In the genomic region with DNA sequence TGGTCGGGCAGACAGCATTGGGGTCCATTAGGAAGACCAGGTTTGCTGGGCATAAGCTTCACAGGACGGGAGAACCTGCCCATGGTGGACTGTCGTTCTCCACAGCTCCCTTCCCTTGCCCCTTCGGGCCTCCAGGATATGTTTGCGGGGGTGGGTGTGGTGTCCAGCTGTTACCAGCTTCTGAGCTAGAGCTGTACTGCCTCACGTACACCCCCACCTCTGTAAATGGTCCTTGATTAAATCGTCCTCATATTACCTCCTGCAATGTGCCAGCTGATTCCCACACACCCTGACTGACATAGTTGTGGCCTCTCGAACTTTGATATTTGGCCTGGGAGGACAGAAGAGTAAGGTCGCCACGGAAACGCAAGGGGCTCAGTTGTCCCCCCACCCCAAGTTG, we compare ENCODE assay signal across 23 cellular contexts. TPM values are rescaled to one million over a fixed set of nuclear protein-coding genes. Genes with fewer than 3 reads are reported as not detected.
"Had no signal": no experiment of that assay in that cellular context is flagged by ENCODE, and none has a peak within 500 bp of the region (broad histone marks: within the 10 kb centered on the region; RNA-seq: fewer than 3 reads in every experiment).

No MANE protein-coding gene starts in this region.

- H3K27ac Mint-ChIP-seq: activated B cell treated with CpG ODN at 0.5 μM for 24 hours; activated CD4-positive, alpha-beta T cell treated with anti-CD3 and anti-CD28 coated beads, Interleukin-2, amount 10 ng/mL, durations not matched to agents 24 days and 14 days; activated T-helper 1 cell treated with anti-CD3 and anti-CD28 coated beads, Interleukin-12 subunit alpha, Interleukin-12 subunit beta, Interleukin-2, Interleukin-4 antibody, amounts not matched to agents 30 ng/mL and 10 ng/mL and 1 ng/mL, durations not matched to agents 14 hours and 24 hours and 36 hours; nephron progenitor cell had no signal

- H3K4me1 ChIP-seq: gastrocnemius medialis, heart left ventricle had no signal

- H3K27me3 ChIP-seq: gastrocnemius medialis, heart left ventricle, left lung had no signal

- H3K9me3 Mint-ChIP-seq: activated B cell treated with CpG ODN at 0.5 μM for 24 hours; activated CD4-positive, alpha-beta T cell treated with anti-CD3 and anti-CD28 coated beads, Interleukin-2, amount 10 ng/mL, durations not matched to agents 24 days and 14 days; activated T-helper 1 cell treated with anti-CD3 and anti-CD28 coated beads, Interleukin-12 subunit alpha, Interleukin-12 subunit beta, Interleukin-2, Interleukin-4 antibody, amounts not matched to agents 30 ng/mL and 10 ng/mL and 1 ng/mL, durations not matched to agents 14 hours and 24 hours and 36 hours; nephron progenitor cell had no signal

- H3K4me3 ChIP-seq: gastrocnemius medialis, heart left ventricle, left lung, skin epidermis had no signal

- H3K36me3 ChIP-seq: gastrocnemius medialis, heart left ventricle, left lung had no signal

- H3K4me1 Mint-ChIP-seq: activated B cell treated with CpG ODN at 0.5 μM for 24 hours; activated CD4-positive, alpha-beta T cell treated with anti-CD3 and anti-CD28 coated beads, Interleukin-2, amount 10 ng/mL, durations not matched to agents 24 days and 14 days had no signal

- H3K9me3 ChIP-seq: gastrocnemius medialis, heart left ventricle, left lung had no signal

- H3K4me3 Mint-ChIP-seq: activated B cell treated with CpG ODN at 0.5 μM for 24 hours; activated CD4-positive, alpha-beta T cell treated with anti-CD3 and anti-CD28 coated beads, Interleukin-2, amount 10 ng/mL, durations not matched to agents 24 days and 14 days; activated T-helper 1 cell treated with anti-CD3 and anti-CD28 coated beads, Interleukin-12 subunit alpha, Interleukin-12 subunit beta, Interleukin-2, Interleukin-4 antibody, amounts not matched to agents 30 ng/mL and 10 ng/mL and 1 ng/mL, durations not matched to agents 14 hours and 24 hours and 36 hours; nephron progenitor cell had no signal

- FAIRE-seq: TTC549 had no signal

- H3K27me3 Mint-ChIP-seq: activated B cell treated with CpG ODN at 0.5 μM for 24 hours; activated CD4-positive, alpha-beta T cell treated with anti-CD3 and anti-CD28 coated beads, Interleukin-2, amount 10 ng/mL, durations not matched to agents 24 days and 14 days had no signal

- H3K27ac ChIP-seq: gastrocnemius medialis, left lung, skin epidermis had no signal

- DNase-seq: activated B cell treated with CpG ODN at 0.5 μM for 24 hours; activated CD4-positive, alpha-beta T cell treated with anti-CD3 and anti-CD28 coated beads, Interleukin-2, amount 10 ng/mL, durations not matched to agents 24 days and 14 days; activated naive CD4-positive, alpha-beta T cell; aorta; erythroblast; gastrocnemius medialis; mesenchymal stem cell; nephron progenitor cell; stimulated activated CD4-positive, alpha-beta T cell treated with anti-CD3 and anti-CD28 coated beads, Interleukin-15, amount 100 ng/mL, for 24 hours; stimulated activated CD4-positive, alpha-beta T cell treated with anti-CD3 and anti-CD28 coated beads, Interleukin-4, amount 100 ng/mL, for 1 hour; stimulated activated naive CD4-positive, alpha-beta T cell; SW 1271; trophoblast cell had no signal

RNA-seq across cellular contexts. Expression of a gene that starts 18.8 kb away (rescaled TPM):
- total RNA-seq: activated CD4-positive, alpha-beta T cell treated with anti-CD3 and anti-CD28 coated beads, Interleukin-2, amount 10 ng/mL, durations not matched to agents 24 days and 14 days; T-helper 2 cell treated with Interferon-gamma antibody and Interleukin-4, amounts not matched to agents 100 ng/mL and 5 ng/mL, for 36 hours had no signal

RNA-seq across cellular contexts. Expression of a gene that starts 22.3 kb away (rescaled TPM):
- total RNA-seq: activated B cell treated with CpG ODN at 0.5 μM for 24 hours; activated CD4-positive, alpha-beta T cell treated with anti-CD3 and anti-CD28 coated beads, Interleukin-2, amount 10 ng/mL, durations not matched to agents 24 days and 14 days; activated CD8-positive, alpha-beta memory T cell treated with anti-CD3 and anti-CD28 coated beads for 36 hours; activated T-helper 1 cell treated with anti-CD3 and anti-CD28 coated beads, Interleukin-12 subunit alpha, Interleukin-12 subunit beta, Interleukin-2, Interleukin-4 antibody, amounts not matched to agents 30 ng/mL and 10 ng/mL and 1 ng/mL, durations not matched to agents 14 hours and 24 hours and 36 hours; chondrocyte; gastrocnemius medialis; heart left ventricle; osteocyte; SK-MEL-5; T-helper 2 cell treated with Interferon-gamma antibody and Interleukin-4, amounts not matched to agents 100 ng/mL and 5 ng/mL, for 36 hours had no signal
